22 cellular contexts compared by ENCODE assay signal in the genomic region with DNA sequence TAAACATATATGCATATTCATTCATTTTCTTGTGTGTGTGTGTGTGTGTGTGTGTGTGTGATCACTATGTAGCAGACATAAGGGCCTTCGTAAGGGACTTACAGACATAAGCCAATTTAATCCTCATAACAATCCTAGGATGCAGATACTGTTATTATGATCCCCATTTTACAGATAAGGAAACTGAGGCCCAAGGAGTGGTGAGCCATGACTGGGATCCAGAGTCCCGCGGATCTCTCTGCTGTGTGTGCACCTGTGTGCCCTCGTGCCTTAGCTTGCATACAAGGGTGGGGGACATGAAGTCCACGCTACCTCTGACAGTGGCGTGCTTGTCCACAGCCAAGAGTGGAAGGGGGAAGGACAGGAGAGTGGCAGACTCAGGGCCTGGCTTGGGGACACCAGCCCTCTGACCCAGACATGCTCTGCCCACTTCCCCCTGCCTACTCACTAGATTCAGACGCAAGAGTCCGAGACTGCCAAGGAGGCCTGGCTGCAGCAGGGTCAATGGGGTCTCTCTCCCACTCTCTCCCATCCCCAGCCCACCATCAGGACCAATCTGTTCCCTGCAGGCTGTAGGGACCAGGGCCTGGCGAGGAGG. TPM values are rescaled to one million over a fixed set of nuclear protein-coding genes. Genes with fewer than 3 reads are reported as not detected.
"Had no signal": no experiment of that assay in that cellular context is flagged by ENCODE, and none has a peak within 500 bp of the region (broad histone marks: within the 10 kb centered on the region; RNA-seq: fewer than 3 reads in every experiment).

No MANE protein-coding gene starts in this region.

- H3K4me3 ChIP-seq: heart right ventricle, prostate gland, right atrium auricular region, testis had no signal

- ATAC-seq: left colon had no signal

- H3K9me3 ChIP-seq: heart right ventricle, prostate gland, right atrium auricular region, testis had no signal

- H3K27ac Mint-ChIP-seq: activated CD8-positive, alpha-beta T cell treated with anti-CD3 and anti-CD28 coated beads, Interleukin-2, amount 10 ng/mL, durations not matched to agents 7 days and 5 days; T-cell had no signal

- H3K9me3 Mint-ChIP-seq: activated T-helper 1 cell treated with anti-CD3 and anti-CD28 coated beads, Interleukin-12 subunit alpha, Interleukin-12 subunit beta, Interleukin-2, Interleukin-4 antibody, amounts not matched to agents 30 ng/mL and 10 ng/mL and 1 ng/mL, durations not matched to agents 14 hours and 24 hours and 36 hours; naive B cell; T-cell had no signal

- H3K4me1 Mint-ChIP-seq: naive B cell had no signal

- H3K27me3 Mint-ChIP-seq: T-cell had no signal

- H3K27ac ChIP-seq: prostate gland, right atrium auricular region had no signal

- H3K4me1 ChIP-seq: prostate gland, right atrium auricular region had no signal

- H3K36me3 ChIP-seq: heart right ventricle, prostate gland, right atrium auricular region had no signal

- DNase-seq: activated CD4-positive, alpha-beta T cell treated with anti-CD3 and anti-CD28 coated beads for 1 hour; activated CD4-positive, alpha-beta T cell treated with anti-CD3 and anti-CD28 coated beads, Interleukin-2, amount 50 U/mL, for 1 hour; activated CD8-positive, alpha-beta T cell treated with anti-CD3 and anti-CD28 coated beads, Interleukin-2, amount 10 ng/mL, durations not matched to agents 7 days and 5 days; activated naive CD4-positive, alpha-beta T cell; amygdala; cortex of kidney; effector CD4-positive, alpha-beta T cell; islet precursor cell; left colon; mesenchymal stem cell; naive B cell; stimulated activated naive CD4-positive, alpha-beta T cell; T-cell; T-helper 9 cell had no signal

- H3K4me3 Mint-ChIP-seq: activated CD8-positive, alpha-beta T cell treated with anti-CD3 and anti-CD28 coated beads, Interleukin-2, amount 10 ng/mL, durations not matched to agents 7 days and 5 days; activated T-helper 1 cell treated with anti-CD3 and anti-CD28 coated beads, Interleukin-12 subunit alpha, Interleukin-12 subunit beta, Interleukin-2, Interleukin-4 antibody, amounts not matched to agents 30 ng/mL and 10 ng/mL and 1 ng/mL, durations not matched to agents 14 hours and 24 hours and 36 hours; naive B cell; T-cell had no signal

- H3K27me3 ChIP-seq: heart right ventricle, right atrium auricular region, testis had no signal

- H3K36me3 Mint-ChIP-seq: naive B cell, T-cell had no signal

RNA-seq across cellular contexts. Expression of a gene that starts 9.8 kb away (rescaled TPM):
- total RNA-seq: activated CD8-positive, alpha-beta T cell treated with anti-CD3 and anti-CD28 coated beads, Interleukin-2, amount 10 ng/mL, durations not matched to agents 7 days and 5 days; activated T-helper 1 cell treated with anti-CD3 and anti-CD28 coated beads, Interleukin-12 subunit alpha, Interleukin-12 subunit beta, Interleukin-2, Interleukin-4 antibody, amounts not matched to agents 30 ng/mL and 10 ng/mL and 1 ng/mL, durations not matched to agents 14 hours and 24 hours and 36 hours; fibroblast of villous mesenchyme; T-cell had no signal

RNA-seq across cellular contexts. Expression of a gene that starts 14.2 kb away (rescaled TPM):
- total RNA-seq: activated CD8-positive, alpha-beta T cell treated with anti-CD3 and anti-CD28 coated beads, Interleukin-2, amount 10 ng/mL, durations not matched to agents 7 days and 5 days; activated T-helper 1 cell treated with anti-CD3 and anti-CD28 coated beads, Interleukin-12 subunit alpha, Interleukin-12 subunit beta, Interleukin-2, Interleukin-4 antibody, amounts not matched to agents 30 ng/mL and 10 ng/mL and 1 ng/mL, durations not matched to agents 14 hours and 24 hours and 36 hours; cerebellum; fibroblast of villous mesenchyme; osteocyte; right atrium auricular region; T-cell had no signal
